Comparison of ENCODE assay signal across 12 cellular contexts in the genomic region with DNA sequence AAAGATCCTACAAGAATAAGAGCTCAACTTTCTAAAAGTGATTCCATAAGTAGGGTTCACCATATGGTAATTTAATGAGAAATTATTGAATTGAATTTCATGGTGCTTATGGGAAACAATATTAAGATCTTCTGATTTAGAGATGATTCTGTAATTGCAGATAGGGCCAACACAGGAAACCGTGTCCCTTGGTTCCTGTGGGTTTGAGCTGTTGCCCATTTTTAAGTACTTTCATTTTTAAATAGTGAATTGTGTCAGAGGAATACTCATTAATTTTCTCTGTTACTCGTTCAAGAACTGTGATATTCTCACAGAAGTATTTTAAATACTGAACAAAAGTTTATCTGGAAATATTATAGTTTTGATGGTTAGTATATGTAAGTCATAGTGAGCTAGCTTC.
DNase-seq lines count a peak whose midpoint lies in the region; ATAC-seq and TF ChIP-seq lines count a peak whose summit lies in the region.
"Had no signal": no experiment of that assay in that cellular context is flagged by ENCODE, and none has a peak within 500 bp of the region (broad histone marks: within the 10 kb centered on the region; RNA-seq: fewer than 3 reads in every experiment).

No MANE protein-coding gene starts in this region.

- no peak for TF ChIP-seq CTCF in AG10803 (conservative IDR thresholded peaks at IDR 0.05; ENCODE audit: low read length)

- H3K4me3 ChIP-seq in AG10803 (ENCODE audit: low read length): no peak overlapping the region

- DNase-seq in AG10803 (ENCODE audit: low read depth) (peak; percentile 3), OCI-M1 (lab: John Stamatoyannopoulos, UW) (peak; percentile 40), NCI-H1436 (lab: John Stamatoyannopoulos, UW) (no peak)
- DNase-seq in activated effector memory CD4-positive, alpha-beta T cell treated with Interleukin-2 at 50 U/mL for 16 hours: no peak
- no peak for DNase-seq in activated naive CD4-positive, alpha-beta T cell treated with Interleukin-2 at 50 U/mL for 16 hours
- DNase-seq: activated CD4-positive, alpha-beta memory T cell treated with anti-CD3 and anti-CD28 coated beads for 36 hours; foreskin fibroblast; kidney; NCI-H187 treated with DMSO at 0.1 percent for 48 hours had no signal

- peak; percentile 68 for ATAC-seq in GM18861 (IDR thresholded peaks at IDR 0.05; ENCODE audit: unreplicated experiment)
- peak; percentile 52 for ATAC-seq in HG02623 (IDR thresholded peaks at IDR 0.05; ENCODE audit: unreplicated experiment)
- ATAC-seq in esophagus mucosa: no peak

Comparison
In these comparisons a context has a peak if more than half of its experiments do, and no peak if none do; other contexts are left out.
1. DNase-seq: peak in AG10803 (single experiment) and OCI-M1 (single experiment); none in NCI-H1436 (single experiment), activated effector memory CD4-positive, alpha-beta T cell treated with Interleukin-2 at 50 U/mL for 16 hours (single experiment) and activated naive CD4-positive, alpha-beta T cell treated with Interleukin-2 at 50 U/mL for 16 hours (single experiment).